Comparison of ENCODE assay signal across 17 cellular contexts in the genomic region with DNA sequence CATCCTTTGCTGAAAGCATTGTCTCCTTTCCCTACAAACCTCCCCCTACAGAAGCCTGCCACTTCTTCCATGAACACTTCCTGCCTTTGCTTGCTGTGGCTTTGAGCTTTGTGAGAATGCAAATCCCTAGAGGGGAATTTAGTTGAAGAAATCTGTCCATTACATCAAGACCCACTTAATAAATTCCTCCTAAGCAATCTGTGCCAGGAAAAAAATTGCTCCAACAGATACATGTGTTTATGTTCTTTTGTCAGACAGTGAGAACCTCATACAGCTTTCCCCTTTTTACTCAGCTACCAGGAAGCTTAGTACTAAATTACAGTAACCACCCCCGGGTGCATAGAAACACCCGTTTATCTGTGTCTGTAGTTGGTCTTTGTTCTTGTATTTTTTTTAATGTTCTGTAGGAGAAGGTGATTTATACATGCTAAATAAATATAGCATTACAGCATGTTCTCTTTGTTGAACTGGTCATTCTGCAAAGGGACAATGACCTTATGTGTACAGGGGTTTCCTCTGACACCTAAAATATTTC. TPM values are rescaled to one million over a fixed set of nuclear protein-coding genes. Genes with fewer than 3 reads are reported as not detected.
DNase-seq lines count a peak whose midpoint lies in the region; ATAC-seq, FAIRE-seq and TF ChIP-seq lines count a peak whose summit lies in the region.
"Had no signal": no experiment of that assay in that cellular context is flagged by ENCODE, and none has a peak within 500 bp of the region (broad histone marks: within the 10 kb centered on the region; RNA-seq: fewer than 3 reads in every experiment).

No MANE protein-coding gene starts in this region.

- no peak overlapping the region for H3K14ac ChIP-seq in IMR-90 (replicated peaks; ENCODE audit: low read depth, low read length)

- H2BK20ac ChIP-seq in IMR-90 (ENCODE audit: low read depth, low read length) = no peak overlapping the region; the same call in 1 of the 2 replicates

- dilution Hi-C loops in IMR-90 (cut with HindIII; ENCODE audit: low sequenced_read_pairs, unreplicated experiment) = no loop called here

- H3K18ac ChIP-seq in IMR-90 (ENCODE audit: low read depth, low read length) = peak overlapping the region; percentile 12; the same call in 1 of the 2 replicates

- H2AFZ ChIP-seq in IMR-90 (replicated peaks; ENCODE audit: low read length, poor library complexity) (no peak overlapping the region), neural progenitor cell (replicated peaks) (no peak overlapping the region)

- no peaks in the 10 kb centered on the region for H3K36me3 Mint-ChIP-seq in activated CD4-positive, alpha-beta T cell treated with anti-CD3 and anti-CD28 coated beads for 36 hours (ENCODE audit: low read depth)
- no peaks in the 10 kb centered on the region for H3K36me3 Mint-ChIP-seq in endodermal cell (ENCODE audit: low read depth)
- H3K36me3 Mint-ChIP-seq in neural progenitor cell = no peaks in the 10 kb centered on the region
- H3K36me3 Mint-ChIP-seq: activated naive CD8-positive, alpha-beta T cell had no signal

- H3K9ac ChIP-seq in IMR-90 (ENCODE audit: low read depth, low read length) (no peak overlapping the region; the same call in 1 of the 2 replicates), endodermal cell (ENCODE audit: extremely low read depth, low read length, poor library complexity, severe bottlenecking) (no peak overlapping the region), neural progenitor cell (no peak overlapping the region)

- no peak overlapping the region for H3K56ac ChIP-seq in IMR-90 (ENCODE audit: extremely low read depth, insufficient read depth, low read length)

- no peak for FAIRE-seq in GM12891 (lab: Jason Lieb, UNC)

- H3K36me3 ChIP-seq in IMR-90 (ENCODE audit: control insufficient read depth, insufficient read depth, low read length) (no peaks in the 10 kb centered on the region), endodermal cell (ENCODE audit: control insufficient read depth, insufficient read depth, low read length) (no peaks in the 10 kb centered on the region), neural progenitor cell (no peaks in the 10 kb centered on the region)
- H3K36me3 ChIP-seq: prostate gland, upper lobe of right lung had no signal

- peaks cover 12% of the 10 kb centered on the region for H3K4me1 Mint-ChIP-seq in activated CD4-positive, alpha-beta T cell treated with anti-CD3 and anti-CD28 coated beads for 36 hours
- H3K4me1 Mint-ChIP-seq in endodermal cell (peaks cover 16% of the 10 kb centered on the region), neural progenitor cell (peaks cover 12% of the 10 kb centered on the region)

- H3K27me3 ChIP-seq in IMR-90 (ENCODE audit: control insufficient read depth, insufficient read depth, low read length) = no peaks in the 10 kb centered on the region
- H3K27me3 ChIP-seq in endodermal cell (ENCODE audit: control insufficient read depth, insufficient read depth, low read length, poor library complexity, severe bottlenecking) = no peaks in the 10 kb centered on the region
- no peaks in the 10 kb centered on the region for H3K27me3 ChIP-seq in neural progenitor cell
- H3K27me3 ChIP-seq: upper lobe of right lung had no signal

- DNase-seq in activated CD4-positive, alpha-beta T cell treated with anti-CD3 and anti-CD28 coated beads for 36 hours = peak; percentile 21
- DNase-seq in activated CD4-positive, alpha-beta T cell treated with anti-CD3 and anti-CD28 coated beads for 1 hour = no peak
- peak; percentile 84 for DNase-seq in IMR-90
- DNase-seq in endodermal cell = no peak
- DNase-seq in neural progenitor cell (ENCODE audit: low spot score) = no peak
- no peak for DNase-seq in HUDEP-2 (lab: John Stamatoyannopoulos, UW; ENCODE audit: unreplicated experiment in 76 of 76)
- DNase-seq in NAMALWA (ENCODE audit: low spot score) = no peak
- DNase-seq in GM12891 (ENCODE audit: insufficient read length, low spot score) = no peak
- DNase-seq: cerebellar nuclear complex; NCI-H446 treated with DMSO at 0.1 percent for 48 hours; stimulated activated CD8-positive, alpha-beta memory T cell treated with anti-CD3 and anti-CD28 coated beads, Interleukin-4, amount 100 ng/mL, for 48 hours; T1000; upper lobe of right lung had no signal

- H3K9me3 ChIP-seq in IMR-90 (ENCODE audit: control insufficient read depth, insufficient read depth, low read length) (no peaks in the 10 kb centered on the region), endodermal cell (ENCODE audit: control insufficient read depth, low read length) (no peaks in the 10 kb centered on the region), neural progenitor cell (ENCODE audit: low read depth) (no peaks in the 10 kb centered on the region)
- H3K9me3 ChIP-seq: prostate gland, upper lobe of right lung had no signal

- peaks cover 4% of the 10 kb centered on the region; the same call in 1 of the 2 replicates for H3K9me1 ChIP-seq in IMR-90 (ENCODE audit: insufficient read depth, low read length)

- H3K79me2 ChIP-seq in neural progenitor cell (ENCODE audit: low read depth) = no peaks in the 10 kb centered on the region

- no peaks in the 10 kb centered on the region for H3K79me1 ChIP-seq in IMR-90 (ENCODE audit: low read depth in 1 of 2, low read length in 2 of 2)

- no peak overlapping the region for H3K4me3 Mint-ChIP-seq in activated CD4-positive, alpha-beta T cell treated with anti-CD3 and anti-CD28 coated beads for 36 hours
- H3K4me3 Mint-ChIP-seq in endodermal cell (no peak overlapping the region), neural progenitor cell (no peak overlapping the region)
- H3K4me3 Mint-ChIP-seq: activated naive CD8-positive, alpha-beta T cell; mesothelial cell of epicardium had no signal

- H4K5ac ChIP-seq in IMR-90 (ENCODE audit: low read depth, low read length) = no peak overlapping the region

- H4K8ac ChIP-seq in IMR-90 (ENCODE audit: low read depth in 2 of 2, low read length in 2 of 2) = no peak overlapping the region

- peaks cover 6% of the 10 kb centered on the region for H3K27me3 Mint-ChIP-seq in activated CD4-positive, alpha-beta T cell treated with anti-CD3 and anti-CD28 coated beads for 36 hours
- H3K27me3 Mint-ChIP-seq in endodermal cell (ENCODE audit: insufficient read depth) (peaks cover 2% of the 10 kb centered on the region), neural progenitor cell (ENCODE audit: insufficient read depth, low read depth) (no peaks in the 10 kb centered on the region)

- WGBS in IMR-90 (ENCODE audit: extremely low coverage in 2 of 2, insufficient read length in 1 of 2), 2 experiments = no CpG with 5 or more reads among the region's 2 CpGs
- WGBS in endodermal cell (ENCODE audit: insufficient coverage in 1 of 2, insufficient read length in 1 of 2), 2 experiments = no CpG with 5 or more reads among the region's 2 CpGs

- no peak overlapping the region for H4K91ac ChIP-seq in IMR-90 (ENCODE audit: insufficient read depth, low read depth, low read length)

- no peak overlapping the region for H2AK9ac ChIP-seq in IMR-90 (replicated peaks; ENCODE audit: low read depth, low read length, poor library complexity)

- peak; percentile 70 for ATAC-seq in activated CD4-positive, alpha-beta T cell treated with anti-CD3 and anti-CD28 coated beads for 36 hours
- ATAC-seq in IMR-90 (ENCODE audit: low read depth) = peak; percentile 67
- ATAC-seq: upper lobe of right lung had no signal

- H3K4me1 ChIP-seq in IMR-90 (ENCODE audit: control insufficient read depth, insufficient read depth, low read length) (peaks cover 8% of the 10 kb centered on the region), endodermal cell (ENCODE audit: control insufficient read depth, insufficient read depth, low read length) (no peaks in the 10 kb centered on the region), neural progenitor cell (no peaks in the 10 kb centered on the region)
- H3K4me1 ChIP-seq: prostate gland, upper lobe of right lung had no signal

- TF ChIP-seq CTCF in IMR-90 (conservative IDR thresholded peaks at IDR 0.05; ENCODE audit: low read depth, low read length) (no peak), endodermal cell (conservative IDR thresholded peaks at IDR 0.05) (no peak), neural progenitor cell (IDR thresholded peaks at IDR 0.05) (no peak)

- no peaks in the 10 kb centered on the region for H3K9me3 Mint-ChIP-seq in activated CD4-positive, alpha-beta T cell treated with anti-CD3 and anti-CD28 coated beads for 36 hours (ENCODE audit: low read depth)
- H3K9me3 Mint-ChIP-seq in endodermal cell = no peaks in the 10 kb centered on the region
- peaks cover 4% of the 10 kb centered on the region for H3K9me3 Mint-ChIP-seq in neural progenitor cell

- H2BK15ac ChIP-seq in IMR-90 (ENCODE audit: low read depth, low read length) = 0 out of 3 replicates have a peak overlapping the region, but pooled peaks have one; percentile 36

- H3F3A ChIP-seq in neural progenitor cell (ENCODE audit: low read depth) = no peaks in the 10 kb centered on the region

- no peak overlapping the region for H2BK120ac ChIP-seq in IMR-90 (ENCODE audit: low read depth, low read length)

- TF ChIP-seq RAD21 in IMR-90 (IDR thresholded peaks at IDR 0.05; ENCODE audit: low read length) = no peak

- no peak overlapping the region for H2BK5ac ChIP-seq in IMR-90 (ENCODE audit: low read depth, low read length, poor library complexity, severe bottlenecking)

- no peak overlapping the region for H3K27ac Mint-ChIP-seq in activated CD4-positive, alpha-beta T cell treated with anti-CD3 and anti-CD28 coated beads for 36 hours
- H3K27ac Mint-ChIP-seq in endodermal cell (peak overlapping the region; percentile 15), neural progenitor cell (peak overlapping the region; percentile 0)
- H3K27ac Mint-ChIP-seq: activated naive CD8-positive, alpha-beta T cell; mesothelial cell of epicardium had no signal

- H4K20me1 ChIP-seq in IMR-90 (ENCODE audit: insufficient read depth, low read length) (no peaks in the 10 kb centered on the region), neural progenitor cell (ENCODE audit: low read depth) (no peaks in the 10 kb centered on the region)

- CTCF ChIA-PET in activated CD4-positive, alpha-beta T cell treated with anti-CD3 and anti-CD28 coated beads for 36 hours (lab: Charles Lee) = interaction anchor here (0.7 to 2.0 kb wide), 3 partner anchors 16 to 52 kb away, joined by 3 to 11 read pairs (median 3); no protein-coding TSS in a partner anchor
- CTCF ChIA-PET in IMR-90 (lab: Yijun Ruan, JAX) = interaction anchor here (0.6 to 1.2 kb wide), 2 partner anchors 15 to 399 kb away, joined by 3 to 4 read pairs; no protein-coding TSS in a partner anchor

- no peak overlapping the region for H3K23ac ChIP-seq in IMR-90 (ENCODE audit: low read depth, low read length)

- H3K4me3 ChIP-seq in IMR-90 (ENCODE audit: insufficient read depth, low read depth, low read length) (no peak overlapping the region), endodermal cell (ENCODE audit: low read length) (no peak overlapping the region), neural progenitor cell (no peak overlapping the region)
- H3K4me3 ChIP-seq: prostate gland, upper lobe of right lung had no signal

- H3K4me2 ChIP-seq in IMR-90 (ENCODE audit: low read depth, low read length) (peak overlapping the region; percentile 40; the same call in 1 of the 2 replicates), neural progenitor cell (no peak overlapping the region)

- H2AK5ac ChIP-seq in IMR-90 (ENCODE audit: low read depth, low read length) = no peak overlapping the region

- H3K27ac ChIP-seq in IMR-90 (ENCODE audit: insufficient read depth, low read length) (peak overlapping the region; percentile 59), endodermal cell (ENCODE audit: low read depth, low read length) (no peak overlapping the region), neural progenitor cell (no peak overlapping the region)
- H3K27ac ChIP-seq: RWPE1, upper lobe of right lung had no signal

- TF ChIP-seq POLR2A in IMR-90 (IDR thresholded peaks at IDR 0.05; ENCODE audit: low read depth, low read length) (no peak), GM12891 (IDR thresholded peaks at IDR 0.05; ENCODE audit: low read depth, low read length) (no peak)

- no TSS peak for BruUV-seq in IMR-90 (replicated peaks; lab: Mats Ljungman, UMichigan)

- in situ Hi-C loops in IMR-90 (cut with MboI; ENCODE audit: low sequenced_read_pairs) = no loop called here

- no peak overlapping the region for H3K4ac ChIP-seq in IMR-90 (ENCODE audit: low read depth, low read length)

- intact Hi-C loops in activated CD4-positive, alpha-beta T cell treated with anti-CD3 and anti-CD28 coated beads for 36 hours (cut with DNase I, micrococcal nuclease) = no loop called here
- intact Hi-C loops in IMR-90 (cut with micrococcal nuclease) = no loop called here

- POLR2A ChIA-PET in activated CD4-positive, alpha-beta T cell treated with anti-CD3 and anti-CD28 coated beads for 36 hours (lab: Charles Lee) = no interaction called here
- POLR2A ChIA-PET in IMR-90 (lab: Charles Lee; ENCODE audit: unreplicated experiment) = no interaction called here

RNA-seq across cellular contexts. Expression of gene SH3TC2, which starts 43.9 kb away (rescaled TPM):
- not detected for total RNA-seq in activated CD4-positive, alpha-beta T cell treated with anti-CD3 and anti-CD28 coated beads for 36 hours
- total RNA-seq in IMR-90 (2012; rRNA removed) = 7.8 and 7.9 TPM in 2 replicates
- polyA plus RNA-seq in IMR-90 (2012; rRNA removed) = 3.3 and 3.4 TPM in 2 replicates
- 1.2 and 1.4 TPM in 2 replicates for polyA plus RNA-seq in IMR-90 (2012; cell fraction: cytosol; rRNA removed)
- polyA plus RNA-seq in IMR-90 (2012; cell fraction: nucleus; rRNA removed; ENCODE audit: low replicate concordance) = 6.8 and 7.3 TPM in 2 replicates
- under 1 TPM; 0.27 to 0.75 TPM for total RNA-seq in endodermal cell
- 0.53 TPM for polyA plus RNA-seq in endodermal cell (2013, experiment 1 of 2)
- 0.21 TPM for polyA plus RNA-seq in endodermal cell (2013, experiment 2 of 2)
- 0.12 and 0.69 TPM in 2 replicates for total RNA-seq in neural progenitor cell (ENCODE audit: low replicate concordance)
- polyA plus RNA-seq in GM12891 (2012; ENCODE audit: low read depth, missing spikeins) = not detected

Comparison
In these comparisons a context has a peak if more than half of its experiments do, and no peak if none do; other contexts are left out.
1. DNase-seq: peak in activated CD4-positive, alpha-beta T cell treated with anti-CD3 and anti-CD28 coated beads for 36 hours (single experiment) and IMR-90 (single experiment); none in activated CD4-positive, alpha-beta T cell treated with anti-CD3 and anti-CD28 coated beads for 1 hour (single experiment), endodermal cell (single experiment), neural progenitor cell (single experiment), HUDEP-2 (0 of 76), NAMALWA (single experiment) and GM12891 (single experiment).